Comparison of ENCODE assay signal across 11 cellular contexts in genomic region chr2:45876611-45877010, GRCh38.
"Had no signal": no experiment of that assay in that cellular context is flagged by ENCODE, and none has a peak within 500 bp of the region (broad histone marks: within the 10 kb centered on the region; RNA-seq: fewer than 3 reads in every experiment).

No MANE protein-coding gene starts in this region.

- H3K4me1 Mint-ChIP-seq: GM23338, H9 had no signal

- H3K9ac ChIP-seq: GM23248 had no signal

- DNase-seq: GM23248, GOT3, H7, H9, HCEC 1CT, HFFc6 had no signal

- H3K27ac ChIP-seq: GM23248 had no signal

- H3K36me3 ChIP-seq: HAP-1 had no signal

- H3K27ac Mint-ChIP-seq: GM23338, H9, HFFc6 had no signal

- H3K4me3 ChIP-seq: GM23248, GM23338, HAP-1 had no signal

- H3K4me3 Mint-ChIP-seq: GM23338, H9, HFFc6 had no signal

- H3K4me2 ChIP-seq: GM23338 had no signal

- FAIRE-seq: H1, H54 had no signal

- H2AFZ ChIP-seq: GM23248, GM23338 had no signal

- ATAC-seq: GM23338, HCT116 had no signal

- H3K4me1 ChIP-seq: HAP-1 had no signal
